14 cellular contexts compared by ENCODE assay signal in the genomic region with DNA sequence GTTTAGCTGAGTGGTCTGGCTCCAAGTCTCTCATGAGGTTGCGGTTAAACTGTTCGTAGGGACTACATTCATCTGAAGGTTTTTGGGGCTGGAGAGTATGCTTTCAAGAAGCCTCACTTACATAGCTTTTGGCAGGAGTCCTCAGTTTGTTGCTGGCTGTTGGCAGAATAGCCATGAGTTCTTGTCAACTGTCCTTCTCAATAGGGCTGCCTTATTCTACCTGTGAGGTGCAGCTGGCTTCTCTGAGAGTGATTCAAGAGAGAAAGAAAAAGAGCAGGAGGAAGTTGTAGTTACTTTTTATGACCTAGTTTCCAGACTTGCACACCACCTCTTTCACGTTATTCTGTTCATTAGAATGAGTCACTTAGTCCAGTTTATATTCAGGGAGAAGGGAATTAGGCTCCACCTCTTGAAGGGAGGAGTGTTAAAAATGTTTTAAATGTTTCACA. TPM values are rescaled to one million over a fixed set of nuclear protein-coding genes. Genes with fewer than 3 reads are reported as not detected.
A peak's percentile ranks its signal among the peaks of the same experiment; 100 is the strongest.
DNase-seq lines count a peak whose midpoint lies in the region; TF ChIP-seq lines count a peak whose summit lies in the region.
"Had no signal": no experiment of that assay in that cellular context is flagged by ENCODE, and none has a peak within 500 bp of the region (broad histone marks: within the 10 kb centered on the region; RNA-seq: fewer than 3 reads in every experiment).

No MANE protein-coding gene starts in this region.

- no peak overlapping the region for H3K4me2 ChIP-seq in MM.1S (ENCODE audit: low read depth, low read length)

- no peaks in the 10 kb centered on the region for H4K20me1 ChIP-seq in MM.1S (ENCODE audit: insufficient read depth, low read length)

- TF ChIP-seq CTCF in MM.1S (IDR thresholded peaks at IDR 0.05; ENCODE audit: low read length): no peak

- H3K4me1 ChIP-seq in esophagus (ENCODE audit: control insufficient read depth in 2 of 2, insufficient read depth in 2 of 2, low read length in 1 of 2) (no peaks in the 10 kb centered on the region), MM.1S (ENCODE audit: low read length) (no peaks in the 10 kb centered on the region)

- no peaks in the 10 kb centered on the region for H3K79me2 ChIP-seq in MM.1S (ENCODE audit: low read length)

- no peaks in the 10 kb centered on the region for H3K9me2 ChIP-seq in MM.1S (replicated peaks; ENCODE audit: insufficient read depth, low read length)

- H3K27me3 ChIP-seq in esophagus (ENCODE audit: control insufficient read depth in 1 of 2, insufficient read depth in 2 of 2, low read length in 2 of 2): no peaks in the 10 kb centered on the region
- no peaks in the 10 kb centered on the region for H3K27me3 ChIP-seq in MM.1S (replicated peaks; ENCODE audit: insufficient read depth, low read length)
- H3K27me3 ChIP-seq: adrenal gland had no signal

- 64 to 69% methylated on average over 3 of the region's 3 CpGs for WGBS in esophagus, 2 donors

- no peak overlapping the region for H2AFZ ChIP-seq in MM.1S (ENCODE audit: low read length)

- H3K36me3 ChIP-seq in esophagus (ENCODE audit: control insufficient read depth in 2 of 2, insufficient read depth in 2 of 2, low read length in 1 of 2): peaks cover 0 to 3% of the 10 kb centered on the region in 2 donors
- H3K36me3 ChIP-seq in MM.1S (replicated peaks; ENCODE audit: insufficient read depth, low read length): no peaks in the 10 kb centered on the region

- DNase-seq in SIG-M5 treated with dmso at 0.1 percent for 504 hours (lab: John Stamatoyannopoulos, UW; ENCODE audit: unreplicated experiment): peak; percentile 13
- DNase-seq in SIG-M5 (lab: John Stamatoyannopoulos, UW): no peak
- DNase-seq in NOMO-1 (lab: John Stamatoyannopoulos, UW; ENCODE audit: unreplicated experiment in 2 of 2): peak; percentile 23 to 47
- DNase-seq in skeletal muscle cell (ENCODE audit: low read depth): peak; percentile 23
- DNase-seq in MM.1S: no peak
- DNase-seq in OCI-M2 (lab: John Stamatoyannopoulos, UW; ENCODE audit: unreplicated experiment): no peak
- DNase-seq in NCI-H2196 (lab: John Stamatoyannopoulos, UW; ENCODE audit: unreplicated experiment): no peak
- DNase-seq: hippocampal formation; NCI-H1105 treated with DMSO at 0.1 percent for 48 hours; nephron progenitor cell; stimulated activated CD4-positive, alpha-beta T cell treated with anti-CD3 and anti-CD28 coated beads, Interleukin-4, amount 100 ng/mL, for 24 hours had no signal

- H3F3A ChIP-seq in MM.1S (ENCODE audit: insufficient read depth, low read length): no peaks in the 10 kb centered on the region

- H3K9me3 ChIP-seq in esophagus (ENCODE audit: control insufficient read depth in 2 of 2, insufficient read depth in 1 of 2, low read depth in 1 of 2, low read length in 1 of 2) (no peaks in the 10 kb centered on the region), MM.1S (replicated peaks; ENCODE audit: insufficient read depth, low read length) (no peaks in the 10 kb centered on the region)
- H3K9me3 ChIP-seq: adrenal gland had no signal

- H3K27ac ChIP-seq in esophagus (ENCODE audit: low read depth in 2 of 2, low read length in 1 of 2) (peak overlapping the region; percentile 55), MM.1S (ENCODE audit: low read length) (no peak overlapping the region)
- H3K27ac ChIP-seq: 22Rv1 had no signal

- no peak overlapping the region for H3K4me3 ChIP-seq in esophagus (ENCODE audit: low read depth in 1 of 2, low read length in 2 of 2)
- no peak overlapping the region for H3K4me3 ChIP-seq in skeletal muscle cell (ENCODE audit: low read depth, low read length)
- H3K4me3 ChIP-seq in MM.1S (ENCODE audit: low read length): no peak overlapping the region
- H3K4me3 ChIP-seq: adrenal gland had no signal

- H3K9ac ChIP-seq in MM.1S (ENCODE audit: low read length): no peak overlapping the region

RNA-seq across cellular contexts. Expression of a gene that starts 33.2 kb away (rescaled TPM):
- polyA plus RNA-seq in esophagus: 1 to 10 TPM; 7.5 to 8.9 TPM

RNA-seq across cellular contexts. Expression of a gene that starts 58.5 kb away (rescaled TPM):
- polyA plus RNA-seq in esophagus: 1 to 10 TPM; 7.2 to 8.3 TPM

Comparison
In these comparisons a context has a peak if more than half of its experiments do, and no peak if none do; other contexts are left out.
1. DNase-seq: peak in SIG-M5 treated with dmso at 0.1 percent for 504 hours (single experiment), NOMO-1 (2 of 2) and skeletal muscle cell (single experiment); none in SIG-M5 (single experiment), MM.1S (single experiment), OCI-M2 (single experiment) and NCI-H2196 (single experiment).